ENCODE assay signal across 10 cellular contexts in genomic region chr14:68977137-68977740, GRCh38. TPM values are rescaled to one million over a fixed set of nuclear protein-coding genes. Genes with fewer than 3 reads are reported as not detected.
DNase-seq lines count a peak whose midpoint lies in the region; FAIRE-seq and TF ChIP-seq lines count a peak whose summit lies in the region.
"Had no signal": no experiment of that assay in that cellular context is flagged by ENCODE, and none has a peak within 500 bp of the region (broad histone marks: within the 10 kb centered on the region; RNA-seq: fewer than 3 reads in every experiment).

No MANE protein-coding gene starts in this region.

- no peak for TF ChIP-seq CTCF in MCF 10A (IDR thresholded peaks at IDR 0.05; ENCODE audit: unreplicated experiment)

- peak overlapping the region; percentile 82 for H3K4me2 ChIP-seq in mesenchymal stem cell (ENCODE audit: low read length, poor library complexity, severe bottlenecking)

- no peaks in the 10 kb centered on the region for H3K9me3 ChIP-seq in mesenchymal stem cell (ENCODE audit: control insufficient read depth, low read length)

- peak overlapping the region; percentile 95 for H3K27ac Mint-ChIP-seq in MCF 10A (ENCODE audit: low read depth, unreplicated experiment)

- peaks cover 51% of the 10 kb centered on the region for H3K4me1 Mint-ChIP-seq in MCF 10A (ENCODE audit: insufficient read depth, unreplicated experiment)

- peak overlapping the region; percentile 94 for H4K91ac ChIP-seq in mesenchymal stem cell (ENCODE audit: low read length)

- WGBS in mesenchymal stem cell: 28% methylated on average over 7 of the region's 9 CpGs

- H3K36me3 ChIP-seq in mesenchymal stem cell (ENCODE audit: control insufficient read depth in 1 of 2, insufficient read depth in 2 of 2, low read depth in 1 of 2, low read length in 2 of 2): peaks cover 29 to 31% of the 10 kb centered on the region in 2 experiments

- CTCF ChIA-PET in MCF 10A (lab: Yijun Ruan, JAX): interaction anchor here (0.6 to 3.7 kb wide), 11 partner anchors 10 to 112 kb away, joined by 3 to 28 read pairs (median 4); no protein-coding TSS in a partner anchor

- H3K27ac ChIP-seq in mesenchymal stem cell (ENCODE audit: low read length, poor library complexity, severe bottlenecking): peak overlapping the region; percentile 96

- TSS peak; percentile 62 for BruUV-seq in MCF 10A (replicated peaks; lab: Mats Ljungman, UMichigan)

- H3K23ac ChIP-seq in mesenchymal stem cell (ENCODE audit: low read length in 2 of 2): no peak overlapping the region

- FAIRE-seq in urothelium cell line (lab: Jason Lieb, UNC): peak; percentile 83
- FAIRE-seq: colon, GM18507 had no signal

- H2AFZ ChIP-seq in mesenchymal stem cell (ENCODE audit: low read depth, low read length): peak overlapping the region; percentile 49

- peak overlapping the region; percentile 21 for H4K8ac ChIP-seq in mesenchymal stem cell (ENCODE audit: low read length)

- H3K4me1 ChIP-seq in mesenchymal stem cell (ENCODE audit: control insufficient read depth, insufficient read depth, low read depth, low read length): peaks cover 40% of the 10 kb centered on the region

- DNase-seq in stimulated activated CD4-positive, alpha-beta T cell treated with anti-CD3 and anti-CD28 coated beads, Interleukin-4, amount 100 ng/mL, for 24 hours: peak; percentile 29
- DNase-seq in stimulated activated CD4-positive, alpha-beta T cell treated with anti-CD3 and anti-CD28 coated beads, Interleukin-1b, Interleukin-23, amount 100 ng/mL, for 48 hours: no peak
- DNase-seq in MCF 10A (ENCODE audit: unreplicated experiment) (no peak), mesenchymal stem cell (no peak), urothelium cell line (ENCODE audit: low spot score) (no peak), inferior parietal cortex (ENCODE audit: extremely low spot score) (no peak), T1000 (lab: John Stamatoyannopoulos, UW) (no peak), AG20443 (ENCODE audit: low spot score) (no peak)

- H2BK15ac ChIP-seq in mesenchymal stem cell (ENCODE audit: low read depth, poor library complexity, severe bottlenecking): no peak overlapping the region

- peak overlapping the region; percentile 98 for H3K9ac ChIP-seq in mesenchymal stem cell (ENCODE audit: low read length)

- intact Hi-C loops in MCF 10A (cut with micrococcal nuclease): loop anchor here (1.0 to 2.0 kb wide), 2 partner anchors 26 to 66 kb away; no protein-coding TSS in a partner anchor

- peaks cover 2% of the 10 kb centered on the region for H3K79me1 ChIP-seq in mesenchymal stem cell (replicated peaks; ENCODE audit: low read length, poor library complexity, severe bottlenecking)

- H2AK5ac ChIP-seq in mesenchymal stem cell (ENCODE audit: low read length, severe bottlenecking): peak overlapping the region; percentile 99

- H3K4ac ChIP-seq in mesenchymal stem cell (ENCODE audit: low read depth in 1 of 2, low read length in 2 of 2): peak overlapping the region; percentile 91 to 98

- peaks cover 24% of the 10 kb centered on the region for H3K36me3 Mint-ChIP-seq in MCF 10A (ENCODE audit: insufficient read depth, unreplicated experiment)

- POLR2A ChIA-PET in MCF 10A (lab: Yijun Ruan, JAX): interaction anchor here (0.7 to 5.3 kb wide), 13 partner anchors 9 to 130 kb away, joined by 3 to 108 read pairs (median 4); no protein-coding TSS in a partner anchor

- no peaks in the 10 kb centered on the region for H3K27me3 Mint-ChIP-seq in MCF 10A (ENCODE audit: insufficient read depth, unreplicated experiment)

- peak overlapping the region in 1 of 2 experiments; percentile 70 for H2BK12ac ChIP-seq in mesenchymal stem cell (ENCODE audit: low read length in 2 of 2)

- peak overlapping the region; percentile 86 for H2BK120ac ChIP-seq in mesenchymal stem cell (ENCODE audit: low read depth, low read length)

- peak overlapping the region; percentile 92 for H2BK5ac ChIP-seq in mesenchymal stem cell (ENCODE audit: low read depth, low read length, poor library complexity, severe bottlenecking)

- H3K9me3 Mint-ChIP-seq in MCF 10A (ENCODE audit: unreplicated experiment): no peaks in the 10 kb centered on the region

- peak overlapping the region; percentile 74 to 89 for H3K18ac ChIP-seq in mesenchymal stem cell (ENCODE audit: low read depth in 1 of 2, low read length in 2 of 2)

- H3K4me3 ChIP-seq in mesenchymal stem cell (ENCODE audit: insufficient read depth in 1 of 2, low read depth in 1 of 2, low read length in 2 of 2): peak overlapping the region; percentile 73 to 95

- peak overlapping the region; percentile 78 for H3K4me3 Mint-ChIP-seq in MCF 10A (ENCODE audit: unreplicated experiment)

- H3K14ac ChIP-seq in mesenchymal stem cell (ENCODE audit: low read length in 2 of 2): peak overlapping the region in 1 of 2 experiments; percentile 98

- no peaks in the 10 kb centered on the region for H3K27me3 ChIP-seq in mesenchymal stem cell (ENCODE audit: control insufficient read depth in 1 of 2, insufficient read depth in 1 of 2, low read length in 2 of 2)

RNA-seq across cellular contexts. Expression of gene ACTN1, which starts 1.9 kb away (rescaled TPM):
- total RNA-seq in MCF 10A (2022): 239 and 312 TPM in 2 replicates
- 359 TPM for polyA plus RNA-seq in mesenchymal stem cell (2013, experiment 1 of 2)
- polyA plus RNA-seq in mesenchymal stem cell (2013, experiment 2 of 2): 344 TPM
